8 cellular contexts compared by ENCODE assay signal in the genomic region with DNA sequence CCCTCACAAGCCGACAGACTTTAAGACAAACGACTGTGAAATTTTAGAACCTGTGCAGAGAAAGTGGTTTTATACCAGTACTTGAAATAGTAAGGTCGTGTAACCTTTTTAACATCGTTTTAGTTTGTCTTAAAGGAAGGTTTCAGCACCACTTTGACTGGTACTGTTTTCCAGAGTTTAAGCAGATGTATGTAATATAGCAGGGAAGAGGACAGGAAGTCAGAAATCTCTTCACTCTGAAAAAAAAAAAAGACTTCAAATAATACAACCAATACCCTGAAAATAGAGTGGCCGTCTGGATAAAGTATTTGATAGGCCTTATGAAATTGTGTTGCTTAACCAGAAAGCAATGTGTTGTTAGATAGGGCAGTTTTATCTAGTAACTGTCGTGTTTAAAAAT. TPM values are rescaled to one million over a fixed set of nuclear protein-coding genes. Genes with fewer than 3 reads are reported as not detected.
DNase-seq lines count a peak whose midpoint lies in the region; ATAC-seq and TF ChIP-seq lines count a peak whose summit lies in the region.

No MANE protein-coding gene starts in this region.

- peak overlapping the region; percentile 73 for H3K27ac Mint-ChIP-seq in activated CD8-positive, alpha-beta memory T cell treated with anti-CD3 and anti-CD28 coated beads, Interleukin-2, amount 10 ng/mL, durations not matched to agents 7 days and 5 days
- H3K27ac Mint-ChIP-seq in activated T-helper 2 cell treated with anti-CD3 and anti-CD28 coated beads, Interferon-gamma antibody, Interleukin-2, Interleukin-4, amounts not matched to agents 10 μg/mL and 5 μg/mL and 100 μg/mL, durations not matched to agents 14 hours and 24 hours and 36 hours: peak overlapping the region; percentile 59

- H3K9me3 ChIP-seq in iPS-20b (ENCODE audit: insufficient read depth, low read depth, low read length): no peaks in the 10 kb centered on the region
- H3K9me3 ChIP-seq in thyroid gland: no peaks in the 10 kb centered on the region

- peak overlapping the region; percentile 76 for H3K4me3 Mint-ChIP-seq in activated CD8-positive, alpha-beta memory T cell treated with anti-CD3 and anti-CD28 coated beads, Interleukin-2, amount 10 ng/mL, durations not matched to agents 7 days and 5 days
- H3K4me3 Mint-ChIP-seq in activated T-helper 2 cell treated with anti-CD3 and anti-CD28 coated beads, Interferon-gamma antibody, Interleukin-2, Interleukin-4, amounts not matched to agents 10 μg/mL and 5 μg/mL and 100 μg/mL, durations not matched to agents 14 hours and 24 hours and 36 hours (ENCODE audit: low read depth): peak overlapping the region; percentile 78

- H3K9me3 Mint-ChIP-seq in activated CD8-positive, alpha-beta memory T cell treated with anti-CD3 and anti-CD28 coated beads, Interleukin-2, amount 10 ng/mL, durations not matched to agents 7 days and 5 days (ENCODE audit: low read depth): no peaks in the 10 kb centered on the region
- no peaks in the 10 kb centered on the region for H3K9me3 Mint-ChIP-seq in activated T-helper 2 cell treated with anti-CD3 and anti-CD28 coated beads, Interferon-gamma antibody, Interleukin-2, Interleukin-4, amounts not matched to agents 10 μg/mL and 5 μg/mL and 100 μg/mL, durations not matched to agents 14 hours and 24 hours and 36 hours

- H3K4me1 Mint-ChIP-seq in activated CD8-positive, alpha-beta memory T cell treated with anti-CD3 and anti-CD28 coated beads, Interleukin-2, amount 10 ng/mL, durations not matched to agents 7 days and 5 days: peaks cover 34% of the 10 kb centered on the region
- H3K4me1 Mint-ChIP-seq in activated T-helper 2 cell treated with anti-CD3 and anti-CD28 coated beads, Interferon-gamma antibody, Interleukin-2, Interleukin-4, amounts not matched to agents 10 μg/mL and 5 μg/mL and 100 μg/mL, durations not matched to agents 14 hours and 24 hours and 36 hours (ENCODE audit: low read depth): peaks cover 39% of the 10 kb centered on the region

- peak overlapping the region; percentile 76; the same call in 1 of the 2 replicates for H3K9ac ChIP-seq in iPS-20b (ENCODE audit: low read depth, low read length)

- H3K4me1 ChIP-seq in iPS-20b (ENCODE audit: insufficient read depth, low read length) (peaks cover 41% of the 10 kb centered on the region), thyroid gland (peaks cover 21 to 28% of the 10 kb centered on the region in 2 donors)

- H3K36me3 Mint-ChIP-seq in activated CD8-positive, alpha-beta memory T cell treated with anti-CD3 and anti-CD28 coated beads, Interleukin-2, amount 10 ng/mL, durations not matched to agents 7 days and 5 days: peaks cover 13% of the 10 kb centered on the region
- peaks cover 13% of the 10 kb centered on the region for H3K36me3 Mint-ChIP-seq in activated T-helper 2 cell treated with anti-CD3 and anti-CD28 coated beads, Interferon-gamma antibody, Interleukin-2, Interleukin-4, amounts not matched to agents 10 μg/mL and 5 μg/mL and 100 μg/mL, durations not matched to agents 14 hours and 24 hours and 36 hours (ENCODE audit: low read depth)

- no peak for ATAC-seq in activated CD8-positive, alpha-beta memory T cell treated with anti-CD3 and anti-CD28 coated beads, Interleukin-2, amount 10 ng/mL, durations not matched to agents 7 days and 5 days

- peaks cover 8% of the 10 kb centered on the region for H3K27me3 Mint-ChIP-seq in activated CD8-positive, alpha-beta memory T cell treated with anti-CD3 and anti-CD28 coated beads, Interleukin-2, amount 10 ng/mL, durations not matched to agents 7 days and 5 days
- H3K27me3 Mint-ChIP-seq in activated T-helper 2 cell treated with anti-CD3 and anti-CD28 coated beads, Interferon-gamma antibody, Interleukin-2, Interleukin-4, amounts not matched to agents 10 μg/mL and 5 μg/mL and 100 μg/mL, durations not matched to agents 14 hours and 24 hours and 36 hours (ENCODE audit: low read depth): peaks cover 6% of the 10 kb centered on the region

- WGBS in thyroid gland, 2 donors: 13 to 32% methylated on average over 6 of the region's 6 CpGs

- H3K27ac ChIP-seq in iPS-20b (ENCODE audit: low read length) (no peak overlapping the region), thyroid gland (peak overlapping the region; percentile 85 to 91 (median 91))

- TF ChIP-seq POLR2A in thyroid gland (IDR thresholded peaks at IDR 0.05): no peak

- no peaks in the 10 kb centered on the region for H3K36me3 ChIP-seq in iPS-20b (ENCODE audit: insufficient read depth, low read depth, low read length)
- no peaks in the 10 kb centered on the region for H3K36me3 ChIP-seq in thyroid gland

- no peak for DNase-seq in activated CD8-positive, alpha-beta memory T cell treated with anti-CD3 and anti-CD28 coated beads, Interleukin-2, amount 10 ng/mL, durations not matched to agents 7 days and 5 days
- DNase-seq in activated CD8-positive, alpha-beta memory T cell treated with anti-CD3 and anti-CD28 coated beads for 24 hours: no peak
- DNase-seq in activated T-helper 2 cell treated with anti-CD3 and anti-CD28 coated beads, Interferon-gamma antibody, Interleukin-2, Interleukin-4, amounts not matched to agents 10 μg/mL and 5 μg/mL and 100 μg/mL, durations not matched to agents 14 hours and 24 hours and 36 hours (ENCODE audit: low spot score): no peak
- DNase-seq in thyroid gland (no peak), NCI-H69 (lab: John Stamatoyannopoulos, UW) (no peak), GF-D8 (lab: John Stamatoyannopoulos, UW) (no peak), NCI-H2227 (lab: John Stamatoyannopoulos, UW; ENCODE audit: unreplicated experiment) (no peak)

- H3K27me3 ChIP-seq in iPS-20b (ENCODE audit: insufficient read depth, low read length): no peaks in the 10 kb centered on the region
- no peaks in the 10 kb centered on the region for H3K27me3 ChIP-seq in thyroid gland

- intact Hi-C loops in activated T-helper 2 cell treated with anti-CD3 and anti-CD28 coated beads, Interferon-gamma antibody, Interleukin-2, Interleukin-4, amounts not matched to agents 10 μg/mL and 5 μg/mL and 100 μg/mL, durations not matched to agents 14 hours and 24 hours and 36 hours (cut with micrococcal nuclease): loop anchor here (2.0 to 5.0 kb wide), 5 partner anchors 15 to 329 kb away; partner anchors contain the start of gene SGO2
- intact Hi-C loops in thyroid gland (cut with DNase I): no loop called here

- H3K4me3 ChIP-seq in iPS-20b (ENCODE audit: low read length) (peak overlapping the region; percentile 88), thyroid gland (replicated peaks in 1 of 3) (peak overlapping the region in 2 of 3 donors; percentile 89 to 92)

- CTCF ChIA-PET in activated CD8-positive, alpha-beta memory T cell treated with anti-CD3 and anti-CD28 coated beads, Interleukin-2, amount 10 ng/mL, durations not matched to agents 7 days and 5 days (lab: Charles Lee): interaction anchor here (1.0 to 2.4 kb wide), 3 partner anchors 11 to 160 kb away, joined by 3 to 8 read pairs (median 5); no protein-coding TSS in a partner anchor

- no peak for TF ChIP-seq CTCF in thyroid gland (IDR thresholded peaks at IDR 0.05)

RNA-seq across cellular contexts. Expression of gene SPATS2L, which starts 1.5 kb away (rescaled TPM):
- 10 to 100 TPM; 62.9 to 89.7 TPM for total RNA-seq in activated CD8-positive, alpha-beta memory T cell treated with anti-CD3 and anti-CD28 coated beads, Interleukin-2, amount 10 ng/mL, durations not matched to agents 7 days and 5 days
- total RNA-seq in activated T-helper 2 cell treated with anti-CD3 and anti-CD28 coated beads, Interferon-gamma antibody, Interleukin-2, Interleukin-4, amounts not matched to agents 10 μg/mL and 5 μg/mL and 100 μg/mL, durations not matched to agents 14 hours and 24 hours and 36 hours: 57.5 and 62.2 TPM in 2 replicates
- total RNA-seq in thyroid gland: 100 to 1,000 TPM in 1 of 4 donors, 10 to 100 TPM in 3; 41.7 to 101 (median 73.3) TPM
